In the genomic region with DNA sequence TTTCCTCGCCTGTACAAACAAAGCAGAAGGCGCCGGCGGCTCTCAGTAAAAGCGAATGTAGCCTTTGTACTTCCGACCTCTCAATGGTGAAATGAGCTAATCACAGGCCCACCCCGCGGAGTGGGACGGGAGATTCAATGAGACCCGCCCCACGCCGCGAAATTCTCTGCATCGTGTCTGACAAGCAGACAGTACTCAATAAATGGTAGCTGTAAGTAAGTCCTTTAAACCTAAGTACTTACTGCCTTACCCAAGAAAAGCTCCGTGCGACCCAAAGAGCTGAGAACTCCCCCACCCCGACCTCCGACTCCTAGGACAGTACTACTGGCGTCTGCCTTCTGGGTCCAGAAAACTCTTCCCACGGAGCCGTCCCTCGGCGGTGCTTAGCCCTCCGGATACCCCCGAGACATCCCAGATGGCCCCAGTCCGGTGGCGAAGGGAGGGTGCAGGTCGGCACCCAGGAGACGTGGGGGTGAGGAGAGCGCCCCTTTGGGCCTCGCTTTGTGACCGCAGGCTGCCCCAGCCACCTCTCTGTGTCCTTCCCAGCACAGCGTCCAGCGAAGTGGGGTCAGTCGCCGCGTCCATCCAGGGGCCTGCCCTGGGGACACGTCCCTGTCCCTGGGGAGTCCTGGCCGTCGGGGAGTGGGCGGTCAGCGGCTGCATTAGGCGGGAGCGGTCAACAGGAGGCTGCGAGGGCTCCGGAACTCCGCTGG, we compare ENCODE assay signal across 9 cellular contexts. TPM values are rescaled to one million over a fixed set of nuclear protein-coding genes. Genes with fewer than 3 reads are reported as not detected.
A peak's percentile ranks its signal among the peaks of the same experiment; 100 is the strongest.
DNase-seq lines count a peak whose midpoint lies in the region; ATAC-seq, FAIRE-seq and TF ChIP-seq lines count a peak whose summit lies in the region.
"Had no signal": no experiment of that assay in that cellular context is flagged by ENCODE, and none has a peak within 500 bp of the region (broad histone marks: within the 10 kb centered on the region; RNA-seq: fewer than 3 reads in every experiment).

No MANE protein-coding gene starts in this region.

- H3K4me1 ChIP-seq in adipocyte (ENCODE audit: control insufficient read depth, insufficient read depth, low read length) (peaks cover 27% of the 10 kb centered on the region), HepG2 (ENCODE audit: insufficient read depth, low read length) (peaks cover 9% of the 10 kb centered on the region), suprapubic skin (peaks cover 37% of the 10 kb centered on the region), mucosa of descending colon (ENCODE audit: low read depth) (no peaks in the 10 kb centered on the region)

- H3K27ac ChIP-seq in HepG2 (ENCODE audit: extremely low read length, insufficient read depth, low read length) (no peak overlapping the region), suprapubic skin (peak overlapping the region; percentile 48)

- H3K79me2 ChIP-seq in HepG2 (ENCODE audit: insufficient read depth, low read length), result no peaks in the 10 kb centered on the region

- no peak for FAIRE-seq in HepG2 (lab: Jason Lieb, UNC)
- FAIRE-seq: colon had no signal

- H3K4me3 ChIP-seq in adipocyte (ENCODE audit: low read length) (peak overlapping the region; percentile 69), HepG2 (replicated peaks in 1 of 3; ENCODE audit: insufficient read depth in 1 of 3, low read depth in 2 of 3, low read length in 3 of 3) (no peak overlapping the region), suprapubic skin (peak overlapping the region; percentile 68), mucosa of descending colon (no peak overlapping the region)

- H4K20me1 ChIP-seq in HepG2 (ENCODE audit: insufficient read depth, low read length), result no peaks in the 10 kb centered on the region

- no peak for TF ChIP-seq POLR2A in HepG2 (IDR thresholded peaks at IDR 0.05; ENCODE audit: insufficient read depth in 1 of 2, low read depth in 2 of 2, low read length in 2 of 2)
- TF ChIP-seq POLR2A in suprapubic skin (IDR thresholded peaks at IDR 0.05), result no peak

- H3K9ac ChIP-seq in adipocyte (ENCODE audit: low read length) (peak overlapping the region; percentile 49), HepG2 (ENCODE audit: insufficient read depth, low read depth, low read length) (no peak overlapping the region)

- no TSS peak for BruUV-seq in HepG2 (replicated peaks; lab: Mats Ljungman, UMichigan)

- H3K27me3 ChIP-seq in adipocyte (replicated peaks; ENCODE audit: control insufficient read depth, insufficient read depth, low read length), result no peaks in the 10 kb centered on the region
- H3K27me3 ChIP-seq in HepG2 (ENCODE audit: control insufficient read depth in 1 of 2, insufficient read depth in 2 of 2, low read length in 2 of 2), result peaks cover 0 to 3% of the 10 kb centered on the region in 2 experiments; a peak in 2 of 5 replicates
- H3K27me3 ChIP-seq in suprapubic skin, result peaks cover 46% of the 10 kb centered on the region

- H3K9me3 ChIP-seq in adipocyte (ENCODE audit: control insufficient read depth, low read length) (no peaks in the 10 kb centered on the region), HepG2 (ENCODE audit: low read length) (no peaks in the 10 kb centered on the region), suprapubic skin (no peaks in the 10 kb centered on the region), mucosa of descending colon (no peaks in the 10 kb centered on the region)

- intact Hi-C loops in HepG2 (cut with micrococcal nuclease; ENCODE audit: unreplicated experiment), result loop anchor here (1.0 to 10.0 kb wide), 4 partner anchors 461 to 715 kb away; no protein-coding TSS in a partner anchor
- intact Hi-C loops in mucosa of descending colon (cut with DNase I, micrococcal nuclease), result loop anchor here (5.0 kb wide), 2 partner anchors 694 to 714 kb away; no protein-coding TSS in a partner anchor

- 87% methylated on average over 39 of the region's 47 CpGs for WGBS in HepG2 (ENCODE audit: low lambda C conversion rate)
- WGBS in suprapubic skin, result 37% methylated on average over 29 of the region's 47 CpGs

- H3K36me3 ChIP-seq in adipocyte (ENCODE audit: control insufficient read depth, insufficient read depth, low read length, severe bottlenecking), result no peaks in the 10 kb centered on the region
- no peaks in the 10 kb centered on the region for H3K36me3 ChIP-seq in HepG2 (replicated peaks in 1 of 2; ENCODE audit: control insufficient read depth in 1 of 2, insufficient read depth in 2 of 2, low read length in 2 of 2)
- H3K36me3 ChIP-seq in suprapubic skin, result no peaks in the 10 kb centered on the region
- no peaks in the 10 kb centered on the region for H3K36me3 ChIP-seq in mucosa of descending colon (ENCODE audit: low read depth)

- TF ChIP-seq RAD21 in HepG2 (CRISPR knock-in tag; IDR thresholded peaks at IDR 0.05), result no peak

- POLR2A ChIA-PET in HepG2 (lab: Yijun Ruan, JAX), result no interaction called here

- ATAC-seq in HepG2 (peak; percentile 9; the same call in 1 of the 3 replicates), mucosa of descending colon (no peak)

- TF ChIP-seq EP300 in HepG2 (IDR thresholded peaks at IDR 0.05; ENCODE audit: low read depth in 2 of 2, low read length in 2 of 2) (no peak), HepG2 (CRISPR knock-in tag; IDR thresholded peaks at IDR 0.05; ENCODE audit: borderline replicate concordance) (no peak), suprapubic skin (IDR thresholded peaks at IDR 0.05) (no peak)

- peak; percentile 56 for DNase-seq in activated CD8-positive, alpha-beta memory T cell treated with anti-CD3 and anti-CD28 coated beads for 24 hours
- DNase-seq in activated CD8-positive, alpha-beta memory T cell treated with anti-CD3 and anti-CD28 coated beads, Interleukin-2, amount 50 U/mL, for 4 hours, result no peak
- DNase-seq in adipocyte (ENCODE audit: low read depth) (no peak), HepG2 (ENCODE audit: low spot score) (no peak), suprapubic skin (ENCODE audit: low spot score in 2 of 2) (peak; percentile 67 to 79), NOMO-1 (lab: John Stamatoyannopoulos, UW; ENCODE audit: unreplicated experiment in 2 of 2) (no peak), NCI-H524 treated with DMSO at 0.1 percent for 48 hours (lab: John Stamatoyannopoulos, UW) (no peak), mucosa of descending colon (no peak)

- no peak for TF ChIP-seq CTCF in HepG2 (CRISPR knock-in tag; IDR thresholded peaks at IDR 0.05)
- TF ChIP-seq CTCF in suprapubic skin (IDR thresholded peaks at IDR 0.05), result no peak
- TF ChIP-seq CTCF in mucosa of descending colon (IDR thresholded peaks at IDR 0.05), result no peak

- CTCF ChIA-PET in HepG2 (lab: Yijun Ruan, JAX; ENCODE audit: low intra/inter-chr PET ratio, low total read pairs), result interaction anchor here (1.5 to 2.1 kb wide), 4 partner anchors 214 to 714 kb away, joined by 5 to 16 read pairs (median 8); no protein-coding TSS in a partner anchor

- H3K4me2 ChIP-seq in HepG2 (ENCODE audit: low read depth, low read length), result no peak overlapping the region

- H2AFZ ChIP-seq in HepG2 (ENCODE audit: low read length), result no peak overlapping the region

- in situ Hi-C loops in HepG2 (cut with HindIII; ENCODE audit: extremely low pct_ligation_motif_present, low pct_unique_long_range_greater_than_20kb), result loop anchor here (5.0 to 10.0 kb wide), 2 partner anchors 501 to 714 kb away; no protein-coding TSS in a partner anchor

TF ChIP-seq in HepG2, 621 proteins besides CTCF, POLR2A, EP300 and RAD21 (continues in another document):
- TF ChIP-seq NR2F1 (CRISPR knock-in tag; IDR thresholded peaks at IDR 0.05) (no peak), ELF1 (CRISPR knock-in tag; IDR thresholded peaks at IDR 0.05) (no peak), ZMYM3 (CRISPR knock-in tag; IDR thresholded peaks at IDR 0.05) (no peak), RFX1 (IDR thresholded peaks at IDR 0.05) (no peak), NR2F6 (IDR thresholded peaks at IDR 0.05) (no peak), NR2F6 (CRISPR knock-in tag; IDR thresholded peaks at IDR 0.05) (no peak), ZNF180 (CRISPR knock-in tag; IDR thresholded peaks at IDR 0.05; ENCODE audit: borderline replicate concordance, low read depth) (no peak), GATAD2A (CRISPR knock-in tag; IDR thresholded peaks at IDR 0.05) (no peak)

RNA-seq across cellular contexts. Expression of a gene that starts 1.0 kb away (rescaled TPM):
- total RNA-seq in HepG2 (2016; rRNA removed; fragmentation: Illumina TruSeq; extraction: Trizol) (not detected in 2 replicates), suprapubic skin (10 to 100 TPM; 13.9 to 44.7 (median 27.6) TPM), mucosa of descending colon (10 to 100 TPM; 17.1 to 97.8 (median 51.3) TPM)
- total RNA-seq in HepG2 (2016; cell fraction: cytosol; rRNA removed; fragmentation: Illumina TruSeq; extraction: Trizol; ENCODE audit: low read depth), result not detected in 2 replicates
- not detected in 2 replicates for total RNA-seq in HepG2 (2016; cell fraction: insoluble cytoplasmic fraction; rRNA removed; fragmentation: Illumina TruSeq; extraction: Trizol)
- not detected in 2 replicates for total RNA-seq in HepG2 (2016; cell fraction: membrane; rRNA removed; fragmentation: Illumina TruSeq; extraction: Trizol)
- not detected in 2 replicates for total RNA-seq in HepG2 (2016; cell fraction: nucleus; rRNA removed; fragmentation: Illumina TruSeq; extraction: Trizol)
- polyA plus RNA-seq in HepG2 (2011; rRNA removed), result not detected in 2 replicates
- 0.05 TPM in 1 of 2 replicates, not detected in the other for polyA plus RNA-seq in HepG2 (2011; cell fraction: cytosol; rRNA removed)
- polyA plus RNA-seq in HepG2 (2011; cell fraction: nucleus; rRNA removed), result 0.40 TPM in 1 of 2 replicates, not detected in the other
- not detected in 2 replicates for polyA plus RNA-seq in HepG2 (2012)
- not detected in 2 replicates for polyA plus RNA-seq in HepG2 (2016; cell fraction: cytosol; fragmentation: Illumina TruSeq; extraction: Trizol; ENCODE audit: low read depth)
- not detected in 2 replicates for polyA plus RNA-seq in HepG2 (2016; cell fraction: insoluble cytoplasmic fraction; fragmentation: Illumina TruSeq; extraction: Trizol; ENCODE audit: low read depth)
- polyA plus RNA-seq in HepG2 (2016; cell fraction: membrane; fragmentation: Illumina TruSeq; extraction: Trizol; ENCODE audit: low read depth), result not detected in 2 replicates
- polyA plus RNA-seq in HepG2 (2016; cell fraction: nucleus; fragmentation: Illumina TruSeq; extraction: Trizol; ENCODE audit: insufficient read depth, low read depth), result not detected in 2 replicates
- polyA minus RNA-seq in HepG2 (2011; rRNA and poly(A)+ RNA removed; ENCODE audit: low replicate concordance), result not detected in 2 replicates
- polyA minus RNA-seq in HepG2 (2011; cell fraction: cytosol; rRNA and poly(A)+ RNA removed), result not detected in 2 replicates
- not detected in 2 replicates for polyA minus RNA-seq in HepG2 (2011; cell fraction: nucleus; rRNA and poly(A)+ RNA removed)

Comparison
In these comparisons a context has a peak if more than half of its experiments do, and no peak if none do; other contexts are left out.
1. DNase-seq: peak in activated CD8-positive, alpha-beta memory T cell treated with anti-CD3 and anti-CD28 coated beads for 24 hours (single experiment) and suprapubic skin (2 of 2); none in activated CD8-positive, alpha-beta memory T cell treated with anti-CD3 and anti-CD28 coated beads, Interleukin-2, amount 50 U/mL, for 4 hours (single experiment), adipocyte (single experiment), HepG2 (single experiment), NOMO-1 (0 of 2), NCI-H524 treated with DMSO at 0.1 percent for 48 hours (single experiment) and mucosa of descending colon (0 of 3).
2. H3K4me3 ChIP-seq: peak in adipocyte (single experiment) and suprapubic skin (single experiment); none in HepG2 (0 of 3) and mucosa of descending colon (single experiment).
3. RNA of a gene that starts 1.0 kb away (total RNA-seq): 17.1 to 97.8 TPM in mucosa of descending colon and 13.9 to 44.7 TPM in suprapubic skin; not detected in HepG2; every median in the first group is over 10 times any median in the second.